Comparison of ENCODE assay signal across 20 cellular contexts in the genomic region with DNA sequence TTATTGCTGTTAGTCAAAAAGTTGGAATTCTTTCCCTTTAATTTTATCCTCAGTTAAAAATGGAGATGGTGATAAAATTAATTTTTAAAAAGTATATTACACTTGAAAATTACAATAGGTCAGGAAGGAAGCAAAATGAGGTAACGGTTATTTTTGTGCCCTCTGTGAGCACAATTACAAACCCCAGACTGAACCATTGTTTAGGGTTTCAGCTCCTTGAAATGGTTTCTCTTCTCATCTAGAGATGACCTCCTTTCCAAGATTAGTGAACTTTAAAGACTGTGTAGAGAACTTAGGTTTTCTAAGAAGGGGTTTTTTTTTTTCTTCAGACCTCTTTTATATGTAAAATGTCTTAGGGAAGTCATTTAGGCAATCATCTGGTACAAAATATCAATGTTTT.
DNase-seq lines count a peak whose midpoint lies in the region; ATAC-seq, FAIRE-seq and TF ChIP-seq lines count a peak whose summit lies in the region.
"Had no signal": no experiment of that assay in that cellular context is flagged by ENCODE, and none has a peak within 500 bp of the region (broad histone marks: within the 10 kb centered on the region; RNA-seq: fewer than 3 reads in every experiment).

No MANE protein-coding gene starts in this region.

- no peak for FAIRE-seq in HepG2 (lab: Jason Lieb, UNC)

- in situ Hi-C loops in HepG2 (cut with HindIII; ENCODE audit: extremely low pct_ligation_motif_present, low pct_unique_long_range_greater_than_20kb): no loop called here

- DNase-seq in left ventricle myocardium inferior (no peak), right atrium auricular region (ENCODE audit: low spot score) (no peak), MV-4-11 (lab: John Stamatoyannopoulos, UW) (peak; percentile 15), substantia nigra (lab: John Stamatoyannopoulos, UW) (no peak), HepG2 (ENCODE audit: low spot score) (no peak), OCI-M2 (lab: John Stamatoyannopoulos, UW; ENCODE audit: unreplicated experiment) (no peak)
- DNase-seq: activated naive CD8-positive, alpha-beta T cell treated with anti-CD3 and anti-CD28 coated beads, Interleukin-2, amount 10 ng/mL, durations not matched to agents 7 days and 5 days; Caco-2; caudate nucleus; foreskin keratinocyte; GDM1; mammary epithelial cell; NCI-H187 treated with DMSO at 0.1 percent for 48 hours; NCI-H69; stimulated activated CD4-positive, alpha-beta T cell treated with anti-CD3 and anti-CD28 coated beads, Interleukin-4, amount 100 ng/mL, for 4 hours; T-helper 1 cell had no signal

- no peak for TF ChIP-seq RAD21 in HepG2 (CRISPR knock-in tag; IDR thresholded peaks at IDR 0.05)

- H3K36me3 ChIP-seq in left ventricle myocardium inferior: no peaks in the 10 kb centered on the region
- no peaks in the 10 kb centered on the region for H3K36me3 ChIP-seq in right atrium auricular region
- H3K36me3 ChIP-seq in HepG2 (replicated peaks in 1 of 2; ENCODE audit: control insufficient read depth in 1 of 2, insufficient read depth in 2 of 2, low read length in 2 of 2): no peaks in the 10 kb centered on the region

- no TSS peak for BruUV-seq in HepG2 (replicated peaks; lab: Mats Ljungman, UMichigan)

- no peak overlapping the region for H3K4me3 ChIP-seq in left ventricle myocardium inferior
- H3K4me3 ChIP-seq in right atrium auricular region: no peak overlapping the region
- no peak overlapping the region for H3K4me3 ChIP-seq in HepG2 (replicated peaks in 1 of 3; ENCODE audit: insufficient read depth in 1 of 3, low read depth in 2 of 3, low read length in 3 of 3)
- H3K4me3 ChIP-seq: GM23338 had no signal

- no peak for TF ChIP-seq POLR2A in HepG2 (IDR thresholded peaks at IDR 0.05; ENCODE audit: insufficient read depth in 1 of 2, low read depth in 2 of 2, low read length in 2 of 2)

- H3K27me3 ChIP-seq in left ventricle myocardium inferior (ENCODE audit: low read depth): no peaks in the 10 kb centered on the region
- H3K27me3 ChIP-seq in right atrium auricular region: no peaks in the 10 kb centered on the region
- H3K27me3 ChIP-seq in HepG2 (ENCODE audit: control insufficient read depth in 1 of 2, insufficient read depth in 2 of 2, low read length in 2 of 2): no peaks in the 10 kb centered on the region
- H3K27me3 ChIP-seq: foreskin keratinocyte had no signal

- POLR2A ChIA-PET in HepG2 (lab: Yijun Ruan, JAX): no interaction called here

- TF ChIP-seq CTCF in left ventricle myocardium inferior (IDR thresholded peaks at IDR 0.05; ENCODE audit: borderline replicate concordance): no peak
- no peak for TF ChIP-seq CTCF in right atrium auricular region (IDR thresholded peaks at IDR 0.05)
- no peak for TF ChIP-seq CTCF in HepG2 (CRISPR knock-in tag; IDR thresholded peaks at IDR 0.05)

- 56% methylated on average over 1 of the region's 1 CpG for WGBS in HepG2 (ENCODE audit: low lambda C conversion rate)

- H3K79me2 ChIP-seq in HepG2 (ENCODE audit: insufficient read depth, low read length): no peaks in the 10 kb centered on the region

- no peaks in the 10 kb centered on the region for H3K4me1 ChIP-seq in left ventricle myocardium inferior
- no peaks in the 10 kb centered on the region for H3K4me1 ChIP-seq in right atrium auricular region
- peaks cover 9% of the 10 kb centered on the region for H3K4me1 ChIP-seq in HepG2 (ENCODE audit: insufficient read depth, low read length)
- H3K4me1 ChIP-seq: Caco-2 had no signal

- no peak overlapping the region for H3K9ac ChIP-seq in HepG2 (ENCODE audit: insufficient read depth, low read depth, low read length)

- no peaks in the 10 kb centered on the region for H4K20me1 ChIP-seq in HepG2 (ENCODE audit: insufficient read depth, low read length)

- no peak overlapping the region for H2AFZ ChIP-seq in HepG2 (ENCODE audit: low read length)
- H2AFZ ChIP-seq: GM23338 had no signal

- H3K9me3 ChIP-seq in left ventricle myocardium inferior (replicated peaks) (no peaks in the 10 kb centered on the region), right atrium auricular region (no peaks in the 10 kb centered on the region), HepG2 (ENCODE audit: low read length) (no peaks in the 10 kb centered on the region)
- H3K9me3 ChIP-seq: Caco-2 had no signal

- intact Hi-C loops in left ventricle myocardium inferior (cut with micrococcal nuclease) (no loop called here), HepG2 (cut with micrococcal nuclease; ENCODE audit: unreplicated experiment) (no loop called here)

- H3K4me2 ChIP-seq in HepG2 (ENCODE audit: low read depth, low read length): no peak overlapping the region
- H3K4me2 ChIP-seq: GM23338 had no signal

- CTCF ChIA-PET in HepG2 (lab: Yijun Ruan, JAX; ENCODE audit: low intra/inter-chr PET ratio, low total read pairs): no interaction called here

- TF ChIP-seq EP300 in HepG2 (IDR thresholded peaks at IDR 0.05; ENCODE audit: low read depth in 2 of 2, low read length in 2 of 2): no peak
- no peak for TF ChIP-seq EP300 in HepG2 (CRISPR knock-in tag; IDR thresholded peaks at IDR 0.05; ENCODE audit: borderline replicate concordance)

- H3K27ac ChIP-seq in left ventricle myocardium inferior (replicated peaks) (peak overlapping the region; percentile 29), right atrium auricular region (no peak overlapping the region), substantia nigra (ENCODE audit: low read depth, low read length, poor library complexity, severe bottlenecking) (no peak overlapping the region), HepG2 (ENCODE audit: extremely low read length, insufficient read depth, low read length) (no peak overlapping the region)
- H3K27ac ChIP-seq: foreskin keratinocyte had no signal

- peak; percentile 59 for ATAC-seq in HG02610 (IDR thresholded peaks at IDR 0.05; ENCODE audit: unreplicated experiment)
- no peak for ATAC-seq in GM21423 (IDR thresholded peaks at IDR 0.05; ENCODE audit: unreplicated experiment)
- ATAC-seq in HepG2: no peak
- ATAC-seq: foreskin keratinocyte, GM23338, WTC11 had no signal

TF ChIP-seq in HepG2, 621 proteins besides CTCF, POLR2A, EP300 and RAD21:
- TF ChIP-seq YEATS4 (CRISPR knock-in tag; IDR thresholded peaks at IDR 0.05; ENCODE audit: borderline replicate concordance): no peak
- TF ChIP-seq, protein P1, sequence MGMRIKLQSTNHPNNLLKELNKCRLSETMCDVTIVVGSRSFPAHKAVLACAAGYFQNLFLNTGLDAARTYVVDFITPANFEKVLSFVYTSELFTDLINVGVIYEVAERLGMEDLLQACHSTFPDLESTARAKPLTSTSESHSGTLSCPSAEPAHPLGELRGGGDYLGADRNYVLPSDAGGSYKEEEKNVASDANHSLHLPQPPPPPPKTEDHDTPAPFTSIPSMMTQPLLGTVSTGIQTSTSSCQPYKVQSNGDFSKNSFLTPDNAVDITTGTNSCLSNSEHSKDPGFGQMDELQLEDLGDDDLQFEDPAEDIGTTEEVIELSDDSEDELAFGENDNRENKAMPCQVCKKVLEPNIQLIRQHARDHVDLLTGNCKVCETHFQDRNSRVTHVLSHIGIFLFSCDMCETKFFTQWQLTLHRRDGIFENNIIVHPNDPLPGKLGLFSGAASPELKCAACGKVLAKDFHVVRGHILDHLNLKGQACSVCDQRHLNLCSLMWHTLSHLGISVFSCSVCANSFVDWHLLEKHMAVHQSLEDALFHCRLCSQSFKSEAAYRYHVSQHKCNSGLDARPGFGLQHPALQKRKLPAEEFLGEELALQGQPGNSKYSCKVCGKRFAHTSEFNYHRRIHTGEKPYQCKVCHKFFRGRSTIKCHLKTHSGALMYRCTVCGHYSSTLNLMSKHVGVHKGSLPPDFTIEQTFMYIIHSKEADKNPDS (CRISPR knock-in tag; IDR thresholded peaks at IDR 0.05): no peak
- TF ChIP-seq ZNF670 (CRISPR knock-in tag; IDR thresholded peaks at IDR 0.05; ENCODE audit: borderline replicate concordance): no peak
- no peak for TF ChIP-seq GMEB1 (CRISPR knock-in tag; IDR thresholded peaks at IDR 0.05; ENCODE audit: borderline replicate concordance)
- TF ChIP-seq, protein P2, sequence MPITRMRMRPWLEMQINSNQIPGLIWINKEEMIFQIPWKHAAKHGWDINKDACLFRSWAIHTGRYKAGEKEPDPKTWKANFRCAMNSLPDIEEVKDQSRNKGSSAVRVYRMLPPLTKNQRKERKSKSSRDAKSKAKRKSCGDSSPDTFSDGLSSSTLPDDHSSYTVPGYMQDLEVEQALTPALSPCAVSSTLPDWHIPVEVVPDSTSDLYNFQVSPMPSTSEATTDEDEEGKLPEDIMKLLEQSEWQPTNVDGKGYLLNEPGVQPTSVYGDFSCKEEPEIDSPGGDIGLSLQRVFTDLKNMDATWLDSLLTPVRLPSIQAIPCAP (CRISPR knock-in tag; IDR thresholded peaks at IDR 0.05; ENCODE audit: low read depth): no peak
- no peak for TF ChIP-seq ZFX (CRISPR knock-in tag; IDR thresholded peaks at IDR 0.05; ENCODE audit: low read depth)
- no peak for TF ChIP-seq RXRA (CRISPR knock-in tag; IDR thresholded peaks at IDR 0.05)
- no peak for TF ChIP-seq ZNF234 (CRISPR knock-in tag; conservative IDR thresholded peaks at IDR 0.05)
- TF ChIP-seq ZBTB20 (CRISPR knock-in tag; IDR thresholded peaks at IDR 0.05; ENCODE audit: borderline replicate concordance, low read depth): no peak
- TF ChIP-seq KAT7 (CRISPR knock-in tag; IDR thresholded peaks at IDR 0.05; ENCODE audit: borderline replicate concordance): no peak
- no peak for TF ChIP-seq TOE1 (CRISPR knock-in tag; IDR thresholded peaks at IDR 0.05)
- no peak for TF ChIP-seq ZNF713 (CRISPR knock-in tag; IDR thresholded peaks at IDR 0.05)
- TF ChIP-seq TSC22D2 (CRISPR knock-in tag; IDR thresholded peaks at IDR 0.05; ENCODE audit: borderline replicate concordance): no peak
- no peak for TF ChIP-seq HHEX (CRISPR knock-in tag; IDR thresholded peaks at IDR 0.05)
